ENCODE assay signal across 1 cellular context in genomic region chr7:82481499-82482097, GRCh38.
TF ChIP-seq lines count a peak whose summit lies in the region.

No MANE protein-coding gene starts in this region.

TF ChIP-seq in WTC11, 78 proteins besides CTCF, POLR2A, EP300 and RAD21 (continued from another document):
- TF ChIP-seq HMGXB4 (CRISPR knock-in tag; IDR thresholded peaks at IDR 0.05) = no peak
- no peak for TF ChIP-seq NFYB (CRISPR knock-in tag; conservative IDR thresholded peaks at IDR 0.05; ENCODE audit: low read depth)
